Comparison of ENCODE assay signal across 8 cellular contexts in genomic region chr18:35355140-35355618, GRCh38. TPM values are rescaled to one million over a fixed set of nuclear protein-coding genes. Genes with fewer than 3 reads are reported as not detected.
DNase-seq lines count a peak whose midpoint lies in the region; ATAC-seq and TF ChIP-seq lines count a peak whose summit lies in the region.

No MANE protein-coding gene starts in this region.

- H3K27ac Mint-ChIP-seq in central memory CD8-positive, alpha-beta T cell (ENCODE audit: low read depth) = no peak overlapping the region

- H3K4me1 Mint-ChIP-seq in central memory CD8-positive, alpha-beta T cell = no peaks in the 10 kb centered on the region

- H3K27me3 ChIP-seq in WERI-Rb-1 (ENCODE audit: insufficient read depth, low read depth, severe bottlenecking) = no peaks in the 10 kb centered on the region
- no peaks in the 10 kb centered on the region for H3K27me3 ChIP-seq in kidney epithelial cell (ENCODE audit: control insufficient read depth, insufficient read depth, low read length)

- peaks cover 8% of the 10 kb centered on the region for H3K9me3 ChIP-seq in WERI-Rb-1 (ENCODE audit: severe bottlenecking)

- peak; percentile 90 for ATAC-seq in HG03039 (IDR thresholded peaks at IDR 0.05; ENCODE audit: unreplicated experiment)
- ATAC-seq in central memory CD8-positive, alpha-beta T cell (replicated peaks; ENCODE audit: extremely low read depth, poor library complexity, severe bottlenecking) = peak; percentile 75

- DNase-seq in activated gamma-delta T cell treated with Interleukin-2 at 50 U/mL for 16 hours = peak; percentile 60
- DNase-seq in activated gamma-delta T cell (lab: John Stamatoyannopoulos, UW) = no peak
- DNase-seq in NCI-H2171 treated with DMSO at 0.1 percent for 48 hours (lab: John Stamatoyannopoulos, UW) = peak; percentile 39
- peak; percentile 76 for DNase-seq in WERI-Rb-1
- DNase-seq in central memory CD8-positive, alpha-beta T cell (ENCODE audit: low spot score in 2 of 2) = peak; percentile 35 to 39
- peak; percentile 49 for DNase-seq in kidney epithelial cell (ENCODE audit: low read depth)
- DNase-seq in stimulated activated CD4-positive, alpha-beta T cell treated with anti-CD3 and anti-CD28 coated beads, Interleukin-15, amount 100 ng/mL, for 48 hours (ENCODE audit: low read depth in 2 of 2) = peak; percentile 27 to 39

- no peak overlapping the region for H3K4me3 Mint-ChIP-seq in central memory CD8-positive, alpha-beta T cell

- H3K9me3 Mint-ChIP-seq in central memory CD8-positive, alpha-beta T cell = peaks cover 8% of the 10 kb centered on the region

- no peaks in the 10 kb centered on the region for H3K36me3 ChIP-seq in WERI-Rb-1
- H3K36me3 ChIP-seq in kidney epithelial cell (ENCODE audit: control insufficient read depth, insufficient read depth, low read length) = no peaks in the 10 kb centered on the region

- H3K4me3 ChIP-seq in WERI-Rb-1 (ENCODE audit: low read depth, low read length) = no peak overlapping the region; the same call in 1 of the 2 replicates
- H3K4me3 ChIP-seq in kidney epithelial cell (ENCODE audit: low read depth, low read length) = no peak overlapping the region

- H3K36me3 Mint-ChIP-seq in central memory CD8-positive, alpha-beta T cell (ENCODE audit: insufficient read depth) = no peaks in the 10 kb centered on the region

- H3K27ac ChIP-seq in WERI-Rb-1 = no peak overlapping the region

- TF ChIP-seq CTCF in WERI-Rb-1 (IDR thresholded peaks at IDR 0.05; ENCODE audit: low read depth, low read length) (peak; percentile 81), kidney epithelial cell (IDR thresholded peaks at IDR 0.05; ENCODE audit: insufficient read depth, low read length, poor library complexity, severe bottlenecking) (peak; percentile 76)

- H3K27me3 Mint-ChIP-seq in central memory CD8-positive, alpha-beta T cell = no peaks in the 10 kb centered on the region

RNA-seq across cellular contexts. Expression of gene ZNF24, which starts 11.0 kb away (rescaled TPM):
- 39.4 and 40.7 TPM in 2 replicates for total RNA-seq in kidney epithelial cell

RNA-seq across cellular contexts. Expression of gene ZNF396, which starts 22.0 kb away (rescaled TPM):
- 2.0 and 3.3 TPM in 2 replicates for total RNA-seq in kidney epithelial cell
